In genomic region chr9:92668746-92669526, GRCh38 we compare ENCODE assay signal across 8 cellular contexts. TPM values are rescaled to one million over a fixed set of nuclear protein-coding genes. Genes with fewer than 3 reads are reported as not detected.
DNase-seq lines count a peak whose midpoint lies in the region; ATAC-seq, FAIRE-seq and TF ChIP-seq lines count a peak whose summit lies in the region.

No MANE protein-coding gene starts in this region.

- H4K20me1 ChIP-seq in DND-41 (ENCODE audit: insufficient read depth, low read length): peaks cover 16% of the 10 kb centered on the region

- peak; percentile 30 for DNase-seq in DND-41
- peak; percentile 57 for DNase-seq in LHCN-M2 (ENCODE audit: low read depth)
- peak; percentile 62 to 67 for DNase-seq in activated T-cell treated with anti-CD3 and anti-CD28 coated beads, Interleukin-2, amount 50 U/mL, for 48 hours
- peak; percentile 21 for DNase-seq in foreskin melanocyte
- peak in 1 of 5 donors; percentile 50 for DNase-seq in ovary
- peak; percentile 74 for DNase-seq in urothelium cell line (ENCODE audit: low spot score)

- peak overlapping the region; percentile 75 to 100; a peak in 3 of 4 replicates for H3K4me3 ChIP-seq in DND-41 (ENCODE audit: low read depth in 1 of 2, low read length in 2 of 2)
- peak overlapping the region; percentile 93 for H3K4me3 ChIP-seq in ovary

- no peaks in the 10 kb centered on the region for H3K9me3 ChIP-seq in DND-41 (ENCODE audit: insufficient read depth, low read length, severe bottlenecking)
- no peaks in the 10 kb centered on the region for H3K9me3 ChIP-seq in ovary

- H3K27me3 ChIP-seq in DND-41 (ENCODE audit: insufficient read depth, low read length, poor library complexity) (no peaks in the 10 kb centered on the region), ovary (no peaks in the 10 kb centered on the region)

- intact Hi-C loops in ovary (cut with DNase I): no loop called here

- peak overlapping the region; percentile 95 for H3K9ac ChIP-seq in DND-41 (ENCODE audit: low read depth, low read length)

- H3K4me1 ChIP-seq in DND-41 (ENCODE audit: insufficient read depth, low read length) (peaks cover 35% of the 10 kb centered on the region), ovary (ENCODE audit: insufficient read depth) (peaks cover 3% of the 10 kb centered on the region)

- no peak for TF ChIP-seq CTCF in DND-41 (IDR thresholded peaks at IDR 0.05; ENCODE audit: borderline replicate concordance, extremely low read depth, low read length, poor library complexity, severe bottlenecking)
- TF ChIP-seq CTCF in ovary (IDR thresholded peaks at IDR 0.05): no peak

- no peak for TF ChIP-seq POLR2A in ovary (IDR thresholded peaks at IDR 0.05)

- 12 to 13% (median 12%) methylated on average over 14 of the region's 14 CpGs for WGBS in ovary, 3 donors

- peak overlapping the region; percentile 95 for H2AFZ ChIP-seq in DND-41 (ENCODE audit: low read depth, low read length)

- peak overlapping the region; percentile 81 for H3K27ac ChIP-seq in DND-41 (ENCODE audit: low read length)
- no peak overlapping the region for H3K27ac ChIP-seq in ovary

- peak overlapping the region; percentile 76 for H3K4me2 ChIP-seq in DND-41 (ENCODE audit: insufficient read depth, low read length)

- no peak for ATAC-seq in DND-41 (ENCODE audit: insufficient read depth, low read depth)
- ATAC-seq in GM18870 (IDR thresholded peaks at IDR 0.05; ENCODE audit: unreplicated experiment): no peak
- no peak for ATAC-seq in GM21423 (IDR thresholded peaks at IDR 0.05; ENCODE audit: unreplicated experiment)

- peaks cover 64% of the 10 kb centered on the region for H3K79me2 ChIP-seq in DND-41 (ENCODE audit: insufficient read depth, low read length)

- TF ChIP-seq EP300 in ovary (IDR thresholded peaks at IDR 0.05): no peak

- no peak for FAIRE-seq in urothelium cell line (lab: Jason Lieb, UNC)

- H3K36me3 ChIP-seq in DND-41 (ENCODE audit: insufficient read depth, low read length): peaks cover 14% of the 10 kb centered on the region
- no peaks in the 10 kb centered on the region for H3K36me3 ChIP-seq in ovary

RNA-seq across cellular contexts. Expression of gene IPPK, which starts 1.0 kb away (rescaled TPM):
- 13.1 and 18.0 TPM in 2 replicates for total RNA-seq in LHCN-M2 (2014; rRNA removed)
- 6.1 TPM for polyA plus RNA-seq in LHCN-M2 (2012)
- total RNA-seq in ovary: 1 to 10 TPM; 5.7 to 8.5 (median 7.1) TPM
- 1 to 10 TPM; 4.7 to 6.2 TPM for polyA plus RNA-seq in ovary
